ENCODE assay signal across 15 cellular contexts in genomic region chr22:45341503-45341902, GRCh38.
DNase-seq lines count a peak whose midpoint lies in the region; ATAC-seq and TF ChIP-seq lines count a peak whose summit lies in the region.
"Had no signal": no experiment of that assay in that cellular context is flagged by ENCODE, and none has a peak within 500 bp of the region (broad histone marks: within the 10 kb centered on the region; RNA-seq: fewer than 3 reads in every experiment).

No MANE protein-coding gene starts in this region.

- H3K9ac ChIP-seq in DND-41 (ENCODE audit: low read depth, low read length), result no peak overlapping the region

- ATAC-seq in DND-41 (ENCODE audit: insufficient read depth, low read depth), result peak; percentile 69
- no peak for ATAC-seq in GM21390 (IDR thresholded peaks at IDR 0.05; ENCODE audit: unreplicated experiment)
- ATAC-seq: lower lobe of right lung had no signal

- H3K27ac ChIP-seq in DND-41 (ENCODE audit: low read length) (no peak overlapping the region), brain microvascular endothelial cell (no peak overlapping the region)
- H3K27ac ChIP-seq: lower lobe of right lung had no signal

- DNase-seq in DND-41, result peak; percentile 32
- peak; percentile 76 for DNase-seq in activated CD4-positive, alpha-beta T cell treated with anti-CD3 and anti-CD28 coated beads for 48 hours
- DNase-seq in activated naive CD8-positive, alpha-beta T cell treated with anti-CD3 and anti-CD28 coated beads, Interleukin-2, amount 50 U/mL, for 16 hours (ENCODE audit: low read depth, low spot score), result peak; percentile 38
- DNase-seq in stimulated activated CD4-positive, alpha-beta T cell treated with anti-CD3 and anti-CD28 coated beads, Interleukin-15, amount 100 ng/mL, for 1 hour (ENCODE audit: low read depth in 1 of 2, low spot score in 1 of 2), result peak; percentile 27 to 28
- DNase-seq in retina, result no peak
- no peak for DNase-seq in NCI-H1694 treated with DMSO at 0.1 percent for 48 hours (lab: John Stamatoyannopoulos, UW)
- no peak for DNase-seq in brain microvascular endothelial cell
- DNase-seq: amygdala; BE2C; effector CD4-positive, alpha-beta T cell; lower lobe of right lung; NCI-H187 treated with DMSO at 0.1 percent for 48 hours; T-helper 9 cell; trophoblast cell had no signal

- no peaks in the 10 kb centered on the region for H3K4me1 ChIP-seq in DND-41 (ENCODE audit: insufficient read depth, low read length)
- H3K4me1 ChIP-seq: BE2C had no signal

- H4K20me1 ChIP-seq in DND-41 (ENCODE audit: insufficient read depth, low read length), result no peaks in the 10 kb centered on the region

- H3K36me3 ChIP-seq in DND-41 (ENCODE audit: insufficient read depth, low read length) (peaks cover 39% of the 10 kb centered on the region), brain microvascular endothelial cell (replicated peaks) (peaks cover 9% of the 10 kb centered on the region)

- no peaks in the 10 kb centered on the region for H3K79me2 ChIP-seq in DND-41 (ENCODE audit: insufficient read depth, low read length)

- no peak overlapping the region for H2AFZ ChIP-seq in DND-41 (ENCODE audit: low read depth, low read length)

- H3K4me3 ChIP-seq in DND-41 (ENCODE audit: low read depth in 1 of 2, low read length in 2 of 2), result no peak overlapping the region
- no peak overlapping the region for H3K4me3 ChIP-seq in brain microvascular endothelial cell (ENCODE audit: low read depth, low read length)
- H3K4me3 ChIP-seq: lower lobe of right lung had no signal

- H3K27me3 ChIP-seq in DND-41 (ENCODE audit: insufficient read depth, low read length, poor library complexity) (no peaks in the 10 kb centered on the region), brain microvascular endothelial cell (replicated peaks) (no peaks in the 10 kb centered on the region)
- H3K27me3 ChIP-seq: BE2C had no signal

- no peak overlapping the region for H3K4me2 ChIP-seq in DND-41 (ENCODE audit: insufficient read depth, low read length)

- in situ Hi-C loops in brain microvascular endothelial cell (cut with HindIII; ENCODE audit: low pct_ligation_motif_present, low sequenced_read_pairs), result no loop called here

- no peaks in the 10 kb centered on the region for H3K9me3 ChIP-seq in DND-41 (ENCODE audit: insufficient read depth, low read length, severe bottlenecking)
- H3K9me3 ChIP-seq: BE2C, lower lobe of right lung had no signal

- TF ChIP-seq CTCF in DND-41 (IDR thresholded peaks at IDR 0.05; ENCODE audit: borderline replicate concordance, extremely low read depth, low read length, poor library complexity, severe bottlenecking) (no peak), brain microvascular endothelial cell (IDR thresholded peaks at IDR 0.05; ENCODE audit: low read depth, low read length, missing control alignments) (no peak)

Comparison
In these comparisons a context has a peak if more than half of its experiments do, and no peak if none do; other contexts are left out.
1. DNase-seq: peak in DND-41 (single experiment), activated CD4-positive, alpha-beta T cell treated with anti-CD3 and anti-CD28 coated beads for 48 hours (single experiment), activated naive CD8-positive, alpha-beta T cell treated with anti-CD3 and anti-CD28 coated beads, Interleukin-2, amount 50 U/mL, for 16 hours (single experiment) and stimulated activated CD4-positive, alpha-beta T cell treated with anti-CD3 and anti-CD28 coated beads, Interleukin-15, amount 100 ng/mL, for 1 hour (2 of 2); none in retina (single experiment), NCI-H1694 treated with DMSO at 0.1 percent for 48 hours (single experiment) and brain microvascular endothelial cell (single experiment).